In the genomic region with DNA sequence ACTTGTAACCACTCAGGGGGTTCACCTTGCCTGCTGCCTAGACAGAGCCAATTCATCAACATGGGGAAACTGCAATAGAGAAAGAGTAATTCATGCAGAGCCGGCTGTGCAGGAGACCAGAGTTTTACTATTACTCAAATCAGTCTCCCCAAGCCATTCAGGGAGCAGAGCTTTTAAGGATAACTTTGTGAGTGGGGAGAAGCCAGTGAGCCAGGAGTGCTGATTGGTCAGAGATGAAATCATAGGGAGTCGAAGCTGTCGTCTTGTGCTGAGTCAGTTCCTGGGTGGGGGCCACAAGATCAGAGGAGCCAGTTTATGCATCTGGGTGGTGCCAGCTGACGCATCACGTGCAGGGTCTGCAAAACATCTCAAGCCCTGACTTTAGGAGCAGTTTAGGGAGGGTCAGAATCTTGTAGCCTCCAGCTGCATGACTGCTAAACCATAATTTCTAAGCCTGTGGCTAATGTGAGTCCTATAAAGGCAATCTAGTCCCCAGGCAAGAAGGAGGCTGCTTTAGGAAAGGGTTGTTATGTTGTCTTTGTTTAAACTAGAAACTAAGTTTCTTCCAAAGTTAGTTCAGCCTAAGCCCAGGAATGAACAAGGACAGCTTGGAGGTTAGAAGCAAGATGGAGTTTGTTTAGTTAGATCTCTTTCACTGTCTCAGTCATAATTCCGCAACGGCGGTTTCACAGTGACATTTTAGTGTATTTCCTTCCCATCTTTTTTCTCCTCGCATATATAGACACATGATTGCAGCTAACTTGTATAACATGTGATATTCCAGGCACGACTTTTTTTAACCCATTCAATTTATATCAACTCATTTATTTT, we compare ENCODE assay signal across 8 cellular contexts.
DNase-seq lines count a peak whose midpoint lies in the region; ATAC-seq, FAIRE-seq and TF ChIP-seq lines count a peak whose summit lies in the region.

No MANE protein-coding gene starts in this region.

- SMC1A ChIA-PET in GM12878 (lab: Charles Lee; ENCODE audit: uncharacterized antibody, unreplicated experiment) = no interaction called here

- TF ChIP-seq EP300 in GM12878 (IDR thresholded peaks at IDR 0.05; ENCODE audit: borderline replicate concordance in 1 of 2, control insufficient read depth in 1 of 2, low read depth in 2 of 2, low read length in 2 of 2) = no peak

- peak overlapping the region; percentile 48 for H3K27ac ChIP-seq in SJSA1
- no peak overlapping the region for H3K27ac ChIP-seq in GM12878 (ENCODE audit: control insufficient read depth, insufficient read depth)
- peak overlapping the region; percentile 60 for H3K27ac ChIP-seq in rectal smooth muscle tissue (ENCODE audit: low read depth, low read length)

- H3K36me3 ChIP-seq in SJSA1 (no peaks in the 10 kb centered on the region), GM12878 (ENCODE audit: control insufficient read depth in 2 of 2, insufficient read depth in 2 of 2, low read length in 1 of 2) (no peaks in the 10 kb centered on the region), rectal smooth muscle tissue (ENCODE audit: control insufficient read depth, insufficient read depth, low read length) (no peaks in the 10 kb centered on the region)

- H3K4me2 ChIP-seq in GM12878 (ENCODE audit: control insufficient read depth, insufficient read depth) = no peak overlapping the region

- FAIRE-seq in GM12878 (lab: Jason Lieb, UNC) = no peak

- H3K79me2 ChIP-seq in GM12878 (ENCODE audit: control insufficient read depth, insufficient read depth, low read length) = no peaks in the 10 kb centered on the region

- no peak for TF ChIP-seq RAD21 in GM12878 (IDR thresholded peaks at IDR 0.05; ENCODE audit: insufficient read depth, low read depth, low read length)

- no peak overlapping the region for H3K4me3 ChIP-seq in GM12865 (ENCODE audit: low read depth, low read length)
- H3K4me3 ChIP-seq in SJSA1 = no peak overlapping the region
- H3K4me3 ChIP-seq in GM12878 = no peak overlapping the region
- no peak overlapping the region for H3K4me3 ChIP-seq in rectal smooth muscle tissue (ENCODE audit: low read length)

- H3K4me1 ChIP-seq in SJSA1 (replicated peaks) = peaks cover 44% of the 10 kb centered on the region
- no peaks in the 10 kb centered on the region; the same call in 1 of the 2 replicates for H3K4me1 ChIP-seq in GM12878 (ENCODE audit: control insufficient read depth, insufficient read depth, low read length)
- H3K4me1 ChIP-seq in rectal smooth muscle tissue (ENCODE audit: control insufficient read depth, insufficient read depth, low read length) = no peaks in the 10 kb centered on the region

- H3K9ac ChIP-seq in GM12878 (ENCODE audit: control insufficient read depth, insufficient read depth, low read length) (no peak overlapping the region), rectal smooth muscle tissue (ENCODE audit: low read length) (no peak overlapping the region)

- in situ Hi-C loops in GM12878 (cut with MboI) = no loop called here

- TF ChIP-seq CTCF in GM12865 (IDR thresholded peaks at IDR 0.05; ENCODE audit: insufficient read depth, low read depth, low read length, missing control alignments) (no peak), GM12878 (IDR thresholded peaks at IDR 0.05 in 2 of 3, conservative IDR thresholded peaks at IDR 0.05 in 1 of 3; ENCODE audit: control insufficient read depth in 2 of 3, extremely low read depth in 1 of 3, insufficient read depth in 1 of 3, low read depth in 3 of 3, low read length in 3 of 3) (no peak)

- no TSS peak for BruUV-seq in GM12878 (replicated peaks; lab: Mats Ljungman, UMichigan)

- POLR2A ChIA-PET in GM12878 (lab: Charles Lee) = no interaction called here

- H4K20me1 ChIP-seq in GM12878 (ENCODE audit: control insufficient read depth, insufficient read depth) = no peaks in the 10 kb centered on the region

- intact Hi-C loops in GM12878 (cut with micrococcal nuclease; ENCODE audit: unreplicated experiment) = no loop called here

- no peak for TF ChIP-seq POLR2A in GM12878 (IDR thresholded peaks at IDR 0.05; ENCODE audit: low read depth, low read length)

- 33% methylated on average over 10 of the region's 10 CpGs for WGBS in GM12878 (ENCODE audit: insufficient coverage, insufficient replicate concordance, low lambda C conversion rate, missing lambda C conversion rate)

- DNase-seq in GM12865 (ENCODE audit: low read depth) (peak; percentile 28), SJSA1 (ENCODE audit: low read depth in 1 of 2, low spot score in 2 of 2) (peak; percentile 68 to 81), GM12878 (ENCODE audit: low read depth, low spot score) (peak; percentile 11), globus pallidus (ENCODE audit: low spot score) (no peak), ecto neural progenitor cell (ENCODE audit: low spot score) (no peak), GM19238 (ENCODE audit: insufficient read length, low spot score) (no peak)

- RAD21 ChIA-PET in GM12878 (lab: Charles Lee; ENCODE audit: unreplicated experiment) = no interaction called here

- H3K9me3 ChIP-seq in SJSA1 (replicated peaks) = 0 out of 2 replicates have a peak, but pooled peaks cover 3% of the 10 kb centered on the region
- no peaks in the 10 kb centered on the region; the same call in 2 of the 3 replicates for H3K9me3 ChIP-seq in GM12878 (replicated peaks; ENCODE audit: control insufficient read depth, insufficient read depth, low read length)

- no peak overlapping the region for H2AFZ ChIP-seq in GM12878 (ENCODE audit: control insufficient read depth, low read depth, low read length)

- H3K27me3 ChIP-seq in SJSA1 (replicated peaks) (no peaks in the 10 kb centered on the region), GM12878 (replicated peaks in 1 of 2; ENCODE audit: control insufficient read depth in 2 of 2, insufficient read depth in 2 of 2, low read length in 1 of 2) (no peaks in the 10 kb centered on the region; a peak in 1 of 4 replicates), rectal smooth muscle tissue (ENCODE audit: control insufficient read depth, insufficient read depth, low read length) (no peaks in the 10 kb centered on the region)

- ATAC-seq in GM12878 (peak; percentile 51), GM21515 (IDR thresholded peaks at IDR 0.05; ENCODE audit: unreplicated experiment) (no peak)

- CTCF ChIA-PET in GM12878 (lab: Yijun Ruan, JAX) = no interaction called here

TF ChIP-seq in GM12878, 131 proteins besides CTCF, POLR2A, EP300 and RAD21 (continues in another document):
- TF ChIP-seq TCF3 (IDR thresholded peaks at IDR 0.05; ENCODE audit: borderline replicate concordance, insufficient read depth, low read depth, low read length) (no peak), SIX5 (IDR thresholded peaks at IDR 0.05; ENCODE audit: low read depth, low read length, severe bottlenecking) (no peak), ZNF274 (IDR thresholded peaks at IDR 0.05; ENCODE audit: insufficient read depth, insufficient read length) (no peak), MTA3 (IDR thresholded peaks at IDR 0.05; ENCODE audit: borderline replicate concordance, low read length) (no peak), YY1 (IDR thresholded peaks at IDR 0.05; ENCODE audit: low read depth, low read length) (no peak), BHLHE40 (IDR thresholded peaks at IDR 0.05; ENCODE audit: borderline replicate concordance in 1 of 2, low read depth in 2 of 2, low read length in 1 of 2) (peak in 1 of 2 experiments; percentile 49; a peak in 1 of 4 replicates), JUNB (IDR thresholded peaks at IDR 0.05) (peak; percentile 27; the same call in 1 of the 2 replicates), HDGF (IDR thresholded peaks at IDR 0.05) (no peak), EZH2 (IDR thresholded peaks at IDR 0.05; ENCODE audit: borderline replicate concordance, control insufficient read depth, low read depth, low read length) (no peak), CREM (IDR thresholded peaks at IDR 0.05; ENCODE audit: low read depth) (no peak), RAD51 (IDR thresholded peaks at IDR 0.05) (peak; percentile 41; the same call in 1 of the 2 replicates), MEF2B (IDR thresholded peaks at IDR 0.05; ENCODE audit: partially characterized antibody, poor library complexity, severe bottlenecking) (no peak), NFXL1 (IDR thresholded peaks at IDR 0.05; ENCODE audit: borderline replicate concordance) (no peak)
- TF ChIP-seq, protein P1, sequence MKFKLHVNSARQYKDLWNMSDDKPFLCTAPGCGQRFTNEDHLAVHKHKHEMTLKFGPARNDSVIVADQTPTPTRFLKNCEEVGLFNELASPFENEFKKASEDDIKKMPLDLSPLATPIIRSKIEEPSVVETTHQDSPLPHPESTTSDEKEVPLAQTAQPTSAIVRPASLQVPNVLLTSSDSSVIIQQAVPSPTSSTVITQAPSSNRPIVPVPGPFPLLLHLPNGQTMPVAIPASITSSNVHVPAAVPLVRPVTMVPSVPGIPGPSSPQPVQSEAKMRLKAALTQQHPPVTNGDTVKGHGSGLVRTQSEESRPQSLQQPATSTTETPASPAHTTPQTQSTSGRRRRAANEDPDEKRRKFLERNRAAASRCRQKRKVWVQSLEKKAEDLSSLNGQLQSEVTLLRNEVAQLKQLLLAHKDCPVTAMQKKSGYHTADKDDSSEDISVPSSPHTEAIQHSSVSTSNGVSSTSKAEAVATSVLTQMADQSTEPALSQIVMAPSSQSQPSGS (IDR thresholded peaks at IDR 0.05; ENCODE audit: low read length) = 0 out of 2 replicates have a peak, but pooled peaks have one; percentile 25
- TF ChIP-seq, protein P2, sequence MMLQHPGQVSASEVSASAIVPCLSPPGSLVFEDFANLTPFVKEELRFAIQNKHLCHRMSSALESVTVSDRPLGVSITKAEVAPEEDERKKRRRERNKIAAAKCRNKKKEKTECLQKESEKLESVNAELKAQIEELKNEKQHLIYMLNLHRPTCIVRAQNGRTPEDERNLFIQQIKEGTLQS (IDR thresholded peaks at IDR 0.05; ENCODE audit: borderline replicate concordance, extremely low read depth, low read depth, low read length) = no peak

Comparison
In these comparisons a context has a peak if more than half of its experiments do, and no peak if none do; other contexts are left out.
1. DNase-seq: peak in GM12865 (single experiment), SJSA1 (2 of 2) and GM12878 (single experiment); none in globus pallidus (single experiment), ecto neural progenitor cell (single experiment) and GM19238 (single experiment).